18 cellular contexts compared by ENCODE assay signal in the genomic region with DNA sequence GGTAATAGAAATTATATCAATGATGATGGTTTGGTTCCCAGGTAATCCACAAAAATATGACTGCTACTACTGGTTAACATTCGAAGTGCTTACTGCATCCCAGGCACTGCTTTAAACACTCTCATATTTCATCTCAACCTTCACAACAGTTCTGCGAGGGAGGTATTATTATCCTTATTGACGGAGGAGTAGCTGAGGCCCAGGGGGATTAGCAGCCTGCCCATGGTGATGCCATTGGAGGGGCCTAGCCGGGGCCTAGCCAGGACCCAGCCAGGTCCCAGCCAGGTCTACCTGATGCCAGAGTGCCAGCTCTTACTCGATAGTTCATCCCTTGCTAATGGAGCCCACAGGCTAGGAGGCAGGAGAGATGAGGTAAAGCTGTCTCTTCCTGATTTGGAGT.
DNase-seq lines count a peak whose midpoint lies in the region; ATAC-seq and TF ChIP-seq lines count a peak whose summit lies in the region.
"Had no signal": no experiment of that assay in that cellular context is flagged by ENCODE, and none has a peak within 500 bp of the region (broad histone marks: within the 10 kb centered on the region; RNA-seq: fewer than 3 reads in every experiment).

No MANE protein-coding gene starts in this region.

- H2AFZ ChIP-seq in OCI-LY7 (ENCODE audit: low read length), result no peak overlapping the region

- BruUV-seq in OCI-LY7 (replicated peaks; lab: Mats Ljungman, UMichigan), result no TSS peak

- no peaks in the 10 kb centered on the region for H3K27me3 ChIP-seq in subcutaneous abdominal adipose tissue (ENCODE audit: control insufficient read depth in 5 of 5, insufficient read depth in 4 of 5, low read length in 5 of 5)
- H3K27me3 ChIP-seq: upper lobe of right lung had no signal

- H3K27ac Mint-ChIP-seq in effector memory CD8-positive, alpha-beta T cell, result peak overlapping the region; percentile 95 to 98

- H3K9ac ChIP-seq in subcutaneous abdominal adipose tissue (ENCODE audit: low read length in 5 of 5), result peak overlapping the region in 1 of 5 donors; percentile 10
- H3K9ac ChIP-seq: parathyroid adenoma had no signal

- no peaks in the 10 kb centered on the region for H3K9me2 ChIP-seq in OCI-LY7 (ENCODE audit: insufficient read depth, low read length)

- peak; percentile 17 for DNase-seq in activated T-cell treated with anti-CD3 and anti-CD28 coated beads, Interleukin-2, amount 50 U/mL, for 1 hour
- DNase-seq in activated T-cell treated with anti-CD3 and anti-CD28 coated beads, Interleukin-2, amount 50 U/mL, for 4 hours, result no peak
- DNase-seq in OCI-LY7 (ENCODE audit: low spot score), result no peak
- no peak for DNase-seq in effector memory CD8-positive, alpha-beta T cell
- no peak for DNase-seq in NCI-H345 treated with DMSO at 0.1 percent for 48 hours (lab: John Stamatoyannopoulos, UW; ENCODE audit: unreplicated experiment)
- no peak for DNase-seq in left colon
- DNase-seq: amygdala; KBM-7; left cardiac atrium; mucosa of descending colon; NCI-H1092 treated with DMSO at 0.1 percent for 48 hours; NCI-H82; stimulated activated CD4-positive, alpha-beta T cell treated with anti-CD3 and anti-CD28 coated beads, Interleukin-4, amount 100 ng/mL, for 24 hours; stimulated activated CD8-positive, alpha-beta memory T cell treated with anti-CD3 and anti-CD28 coated beads, Interleukin-4, amount 100 ng/mL, for 48 hours; upper lobe of right lung had no signal

- H3K27ac ChIP-seq in OCI-LY7 (ENCODE audit: low read depth, low read length, poor library complexity, severe bottlenecking), result peak overlapping the region; percentile 48
- peak overlapping the region; percentile 84 for H3K27ac ChIP-seq in subcutaneous abdominal adipose tissue (ENCODE audit: low read depth, low read length)
- H3K27ac ChIP-seq: upper lobe of right lung had no signal

- H3K9me3 Mint-ChIP-seq in activated T-cell treated with anti-CD3 and anti-CD28 coated beads, Interleukin-2, amount 50 U/mL, for 4 hours, result no peaks in the 10 kb centered on the region
- H3K9me3 Mint-ChIP-seq in effector memory CD8-positive, alpha-beta T cell, result no peaks in the 10 kb centered on the region

- peak overlapping the region; percentile 61 for H3K4me2 ChIP-seq in OCI-LY7 (ENCODE audit: low read length)

- no peak for ATAC-seq in activated T-cell treated with anti-CD3 and anti-CD28 coated beads, Interleukin-2, amount 50 U/mL, for 4 hours
- ATAC-seq in effector memory CD8-positive, alpha-beta T cell (replicated peaks), result no peak
- ATAC-seq in GM21825 (IDR thresholded peaks at IDR 0.05; ENCODE audit: unreplicated experiment) (no peak), left colon (no peak)
- ATAC-seq: left cardiac atrium, mucosa of descending colon, upper lobe of right lung had no signal

- CTCF ChIA-PET in OCI-LY7 (lab: Charles Lee; ENCODE audit: unreplicated experiment), result interaction anchor here (1.1 kb wide), 2 partner anchors 29 to 54 kb away, joined by 3 read pairs; no protein-coding TSS in a partner anchor

- H4K20me1 ChIP-seq in OCI-LY7 (ENCODE audit: insufficient read depth, low read length), result peaks cover 29% of the 10 kb centered on the region; the same call in 1 of the 2 replicates

- H3K4me1 ChIP-seq in OCI-LY7 (ENCODE audit: insufficient read depth, low read length, poor library complexity, severe bottlenecking) (peaks cover 93% of the 10 kb centered on the region), subcutaneous abdominal adipose tissue (ENCODE audit: control insufficient read depth in 5 of 5, insufficient read depth in 5 of 5, low read length in 5 of 5) (peaks cover 4 to 58% (median 42%) of the 10 kb centered on the region in 5 donors)

- intact Hi-C loops in OCI-LY7 (cut with micrococcal nuclease; ENCODE audit: unreplicated experiment), result loop anchor here (5.0 kb wide), 1 partner anchor 90 kb away; no protein-coding TSS in a partner anchor
- intact Hi-C loops in left colon (cut with DNase I, micrococcal nuclease), result no loop called here

- H3K9me3 ChIP-seq in OCI-LY7 (ENCODE audit: low read length) (no peaks in the 10 kb centered on the region), subcutaneous abdominal adipose tissue (ENCODE audit: control insufficient read depth in 5 of 5, low read length in 5 of 5) (no peaks in the 10 kb centered on the region)
- H3K9me3 ChIP-seq: mucosa of descending colon, upper lobe of right lung had no signal

- H3K4me3 ChIP-seq in OCI-LY7 (ENCODE audit: low read depth, low read length, poor library complexity, severe bottlenecking) (peak overlapping the region; percentile 4), subcutaneous abdominal adipose tissue (ENCODE audit: low read depth in 1 of 5, low read length in 5 of 5) (no peak overlapping the region)
- H3K4me3 ChIP-seq: mucosa of descending colon, upper lobe of right lung had no signal

- H3K36me3 ChIP-seq in OCI-LY7 (ENCODE audit: insufficient read depth, low read length) (peaks cover 84% of the 10 kb centered on the region), subcutaneous abdominal adipose tissue (ENCODE audit: control insufficient read depth in 5 of 5, insufficient read depth in 5 of 5, low read length in 5 of 5) (peaks cover 0 to 2% (median 0%) of the 10 kb centered on the region in 5 donors)
- H3K36me3 ChIP-seq: upper lobe of right lung had no signal

- peaks cover 100% of the 10 kb centered on the region for H3K79me2 ChIP-seq in OCI-LY7 (ENCODE audit: insufficient read depth, low read depth, low read length)

- no peaks in the 10 kb centered on the region for H3K27me3 Mint-ChIP-seq in activated T-cell treated with anti-CD3 and anti-CD28 coated beads, Interleukin-2, amount 50 U/mL, for 4 hours (ENCODE audit: low read depth)
- H3K27me3 Mint-ChIP-seq in effector memory CD8-positive, alpha-beta T cell, result no peaks in the 10 kb centered on the region

- no peak overlapping the region for H3K4me3 Mint-ChIP-seq in activated T-cell treated with anti-CD3 and anti-CD28 coated beads, Interleukin-2, amount 50 U/mL, for 4 hours
- H3K4me3 Mint-ChIP-seq in effector memory CD8-positive, alpha-beta T cell, result peak overlapping the region in 1 of 2 donors; percentile 78

- H3K4me1 Mint-ChIP-seq in activated T-cell treated with anti-CD3 and anti-CD28 coated beads, Interleukin-2, amount 50 U/mL, for 4 hours (ENCODE audit: low read depth), result peaks cover 92% of the 10 kb centered on the region
- H3K4me1 Mint-ChIP-seq in effector memory CD8-positive, alpha-beta T cell (ENCODE audit: low read depth in 2 of 2), result peaks cover 83 to 91% of the 10 kb centered on the region in 2 donors

- peaks cover 26% of the 10 kb centered on the region for H3K36me3 Mint-ChIP-seq in activated T-cell treated with anti-CD3 and anti-CD28 coated beads, Interleukin-2, amount 50 U/mL, for 4 hours (ENCODE audit: insufficient read depth)
- peaks cover 75% of the 10 kb centered on the region for H3K36me3 Mint-ChIP-seq in effector memory CD8-positive, alpha-beta T cell (ENCODE audit: insufficient read depth)

- TF ChIP-seq CTCF in OCI-LY7 (conservative IDR thresholded peaks at IDR 0.05; ENCODE audit: low read length), result no peak

- POLR2A ChIA-PET in OCI-LY7 (lab: Charles Lee), result interaction anchor here (0.6 to 2.0 kb wide), 4 partner anchors 11 to 267 kb away, joined by 4 to 5 read pairs (median 4); no protein-coding TSS in a partner anchor
